17 cellular contexts compared by ENCODE assay signal in genomic region chr20:49043000-49043399, GRCh38. TPM values are rescaled to one million over a fixed set of nuclear protein-coding genes. Genes with fewer than 3 reads are reported as not detected.
DNase-seq lines count a peak whose midpoint lies in the region; ATAC-seq, FAIRE-seq and TF ChIP-seq lines count a peak whose summit lies in the region.
"Had no signal": no experiment of that assay in that cellular context is flagged by ENCODE, and none has a peak within 500 bp of the region (broad histone marks: within the 10 kb centered on the region; RNA-seq: fewer than 3 reads in every experiment).

No MANE protein-coding gene starts in this region.

- no peak overlapping the region for H3K4me3 Mint-ChIP-seq in activated CD8-positive, alpha-beta T cell treated with anti-CD3 and anti-CD28 coated beads for 36 hours

- H3K27me3 Mint-ChIP-seq in activated CD8-positive, alpha-beta T cell treated with anti-CD3 and anti-CD28 coated beads for 36 hours: no peaks in the 10 kb centered on the region

- H4K20me1 ChIP-seq in mammary epithelial cell (ENCODE audit: insufficient read depth, low read length): no peaks in the 10 kb centered on the region
- H4K20me1 ChIP-seq in keratinocyte (ENCODE audit: control insufficient read depth, extremely low read depth, insufficient read depth, low read length): peaks cover 2% of the 10 kb centered on the region

- H3K9me3 Mint-ChIP-seq in activated CD8-positive, alpha-beta T cell treated with anti-CD3 and anti-CD28 coated beads for 36 hours: no peaks in the 10 kb centered on the region

- no peaks in the 10 kb centered on the region for H3K9me3 ChIP-seq in mammary epithelial cell (replicated peaks; ENCODE audit: insufficient read depth, low read length)
- no peaks in the 10 kb centered on the region for H3K9me3 ChIP-seq in keratinocyte (ENCODE audit: control insufficient read depth, low read depth, low read length)
- H3K9me3 ChIP-seq: HAP-1, SJCRH30 had no signal

- H3K4me1 Mint-ChIP-seq in activated CD8-positive, alpha-beta T cell treated with anti-CD3 and anti-CD28 coated beads for 36 hours (ENCODE audit: low read depth): peaks cover 18% of the 10 kb centered on the region

- peaks cover 14% of the 10 kb centered on the region for H3K4me1 ChIP-seq in mammary epithelial cell (ENCODE audit: insufficient read depth, low read length)
- H3K4me1 ChIP-seq in keratinocyte (ENCODE audit: control insufficient read depth, extremely low read depth, insufficient read depth, low read length): peaks cover 16% of the 10 kb centered on the region
- H3K4me1 ChIP-seq: HAP-1, SJCRH30 had no signal

- H3K4me2 ChIP-seq in mammary epithelial cell (ENCODE audit: insufficient read depth, low read depth, low read length) (no peak overlapping the region), keratinocyte (ENCODE audit: control insufficient read depth, extremely low read depth, insufficient read depth, low read depth, low read length) (no peak overlapping the region)

- FAIRE-seq in keratinocyte (lab: Jason Lieb, UNC): no peak

- ATAC-seq in activated CD8-positive, alpha-beta T cell treated with anti-CD3 and anti-CD28 coated beads for 36 hours: no peak

- H3K4me3 ChIP-seq in mammary epithelial cell (replicated peaks in 1 of 3; ENCODE audit: insufficient read depth in 1 of 3, low read depth in 2 of 3, low read length in 3 of 3): no peak overlapping the region
- H3K4me3 ChIP-seq in keratinocyte (ENCODE audit: control insufficient read depth in 2 of 3, extremely low read depth in 1 of 3, insufficient read depth in 2 of 3, low read depth in 1 of 3, low read length in 3 of 3): no peak overlapping the region
- H3K4me3 ChIP-seq: HAP-1, SJCRH30 had no signal

- intact Hi-C loops in mammary epithelial cell (cut with micrococcal nuclease): loop anchor here (2.0 kb wide), 1 partner anchor 14 kb away; no protein-coding TSS in a partner anchor
- intact Hi-C loops in activated CD8-positive, alpha-beta T cell treated with anti-CD3 and anti-CD28 coated beads for 36 hours (cut with micrococcal nuclease): no loop called here

- H3K79me2 ChIP-seq in mammary epithelial cell (ENCODE audit: insufficient read depth, low read length): peaks cover 17% of the 10 kb centered on the region
- H3K79me2 ChIP-seq in keratinocyte (ENCODE audit: control insufficient read depth, insufficient read depth, low read length): peaks cover 17% of the 10 kb centered on the region

- H3K36me3 ChIP-seq in mammary epithelial cell (ENCODE audit: insufficient read depth, low read length) (no peaks in the 10 kb centered on the region), keratinocyte (ENCODE audit: control insufficient read depth in 2 of 2, extremely low read depth in 1 of 2, insufficient read depth in 2 of 2, low read length in 2 of 2) (no peaks in the 10 kb centered on the region)

- in situ Hi-C loops in mammary epithelial cell (cut with MboI; ENCODE audit: low sequenced_read_pairs in 2 of 2): no loop called here

- H2AFZ ChIP-seq in mammary epithelial cell (ENCODE audit: low read depth, low read length) (peak overlapping the region; percentile 23), keratinocyte (ENCODE audit: control insufficient read depth, low read length) (peak overlapping the region; percentile 45)

- no peak overlapping the region for H3K27ac Mint-ChIP-seq in activated CD8-positive, alpha-beta T cell treated with anti-CD3 and anti-CD28 coated beads for 36 hours

- CTCF ChIA-PET in mammary epithelial cell (lab: Charles Lee; ENCODE audit: low non-redundant PET): no interaction called here
- CTCF ChIA-PET in activated CD8-positive, alpha-beta T cell treated with anti-CD3 and anti-CD28 coated beads for 36 hours (lab: Charles Lee): no interaction called here

- WGBS in mammary epithelial cell (ENCODE audit: low coverage, missing lambda C conversion rate): 21% methylated on average over 5 of the region's 5 CpGs

- dilution Hi-C loops in mammary epithelial cell (cut with HindIII; ENCODE audit: low sequenced_read_pairs): no loop called here
- dilution Hi-C loops in keratinocyte (cut with MboI; ENCODE audit: extremely low pct_ligation_motif_present, low sequenced_read_pairs): no loop called here

- TF ChIP-seq CTCF in mammary epithelial cell (conservative IDR thresholded peaks at IDR 0.05 in 1 of 2, IDR thresholded peaks at IDR 0.05 in 1 of 2; ENCODE audit: extremely low read depth in 1 of 2, insufficient read depth in 1 of 2, low read depth in 1 of 2, low read length in 2 of 2) (no peak), keratinocyte (optimal IDR thresholded peaks at IDR 0.05 in 1 of 3, IDR thresholded peaks at IDR 0.05 in 1 of 3, conservative IDR thresholded peaks at IDR 0.05 in 1 of 3; ENCODE audit: extremely low read depth in 1 of 3, insufficient read depth in 2 of 3, low read length in 3 of 3) (no peak)
- TF ChIP-seq CTCF in activated CD8-positive, alpha-beta T cell treated with anti-CD3 and anti-CD28 coated beads for 36 hours (IDR thresholded peaks at IDR 0.05): no peak

- peaks cover 12% of the 10 kb centered on the region for H3K36me3 Mint-ChIP-seq in activated CD8-positive, alpha-beta T cell treated with anti-CD3 and anti-CD28 coated beads for 36 hours (ENCODE audit: low read depth)

- H3K27ac ChIP-seq in mammary epithelial cell (ENCODE audit: insufficient read depth, low read depth, low read length): no peak overlapping the region
- no peak overlapping the region for H3K27ac ChIP-seq in keratinocyte (ENCODE audit: control insufficient read depth, insufficient read depth, low read length)
- H3K27ac ChIP-seq: SJCRH30 had no signal

- H3K9ac ChIP-seq in mammary epithelial cell (ENCODE audit: insufficient read depth, low read length) (no peak overlapping the region), keratinocyte (ENCODE audit: control insufficient read depth, extremely low read depth, insufficient read depth, low read length) (no peak overlapping the region)

- DNase-seq in DMS79 treated with DMSO at 0.1 percent for 48 hours (lab: John Stamatoyannopoulos, UW) (peak; percentile 94), NCI-H2107 treated with DMSO at 0.1 percent for 48 hours (lab: John Stamatoyannopoulos, UW; ENCODE audit: unreplicated experiment) (peak; percentile 27), mammary epithelial cell (peak; percentile 81), keratinocyte (ENCODE audit: low read depth, low spot score) (no peak), activated T-cell treated with anti-CD3 and anti-CD28 coated beads for 4 hours (no peak), Kasumi-1 (lab: John Stamatoyannopoulos, UW) (no peak), DMS 273 treated with DMSO at 0.1 percent for 48 hours (lab: John Stamatoyannopoulos, UW) (no peak)
- DNase-seq in activated CD8-positive, alpha-beta T cell treated with anti-CD3 and anti-CD28 coated beads for 36 hours: no peak
- DNase-seq: C1 segment of cervical spinal cord, EL, KBM-7, NCI-H1436, NCI-H2081, NCI-H226, NCI-H524 treated with DMSO at 0.1 percent for 48 hours, SJCRH30 had no signal

- BruUV-seq in mammary epithelial cell (replicated peaks; lab: Mats Ljungman, UMichigan): no TSS peak

- H3K9me1 ChIP-seq in keratinocyte (ENCODE audit: control insufficient read depth, extremely low read depth, insufficient read depth, low read length): no peaks in the 10 kb centered on the region

- POLR2A ChIA-PET in activated CD8-positive, alpha-beta T cell treated with anti-CD3 and anti-CD28 coated beads for 36 hours (lab: Charles Lee): no interaction called here

- H3K27me3 ChIP-seq in mammary epithelial cell (ENCODE audit: insufficient read depth, low read length): no peaks in the 10 kb centered on the region
- no peaks in the 10 kb centered on the region for H3K27me3 ChIP-seq in keratinocyte (ENCODE audit: control insufficient read depth, extremely low read depth, insufficient read depth, low read length)
- H3K27me3 ChIP-seq: SJCRH30 had no signal

RNA-seq across cellular contexts. Expression of gene CSE1L, which starts 3.1 kb away (rescaled TPM):
- 100 to 1,000 TPM in 1 of 2 donors, 10 to 100 TPM in 1; 83.5 to 114 TPM for total RNA-seq in mammary epithelial cell
- polyA plus RNA-seq in mammary epithelial cell: 74.0 TPM
- polyA minus RNA-seq in mammary epithelial cell: 78.9 TPM
- 71.0 to 134 TPM (median 77.4 TPM) in 3 replicates for polyA plus RNA-seq in keratinocyte
- polyA plus RNA-seq in keratinocyte (2011; ENCODE audit: low read depth): 38.3 TPM
- 55.4 and 109 TPM in 2 replicates for polyA plus RNA-seq in keratinocyte (2011; cell fraction: cytosol; rRNA removed)
- polyA plus RNA-seq in keratinocyte (2011; cell fraction: nucleus; rRNA removed): 73.0 and 82.3 TPM in 2 replicates
- 43.4 and 93.6 TPM in 2 replicates for polyA plus RNA-seq in keratinocyte (2012; ENCODE audit: low replicate concordance)
- polyA minus RNA-seq in keratinocyte: 22.4 to 125 TPM (median 56.4 TPM) in 3 replicates
- 51.0 TPM for polyA minus RNA-seq in keratinocyte (2011; cell fraction: cytosol; rRNA and poly(A)+ RNA removed)
- polyA minus RNA-seq in keratinocyte (2011; cell fraction: nucleus; rRNA and poly(A)+ RNA removed): 37.4 and 76.2 TPM in 2 replicates
- total RNA-seq in activated CD8-positive, alpha-beta T cell treated with anti-CD3 and anti-CD28 coated beads for 36 hours: 100 to 1,000 TPM; 115 TPM

Comparison
In these comparisons a context has a peak if more than half of its experiments do, and no peak if none do; other contexts are left out.
1. DNase-seq: peak in DMS79 treated with DMSO at 0.1 percent for 48 hours (single experiment), NCI-H2107 treated with DMSO at 0.1 percent for 48 hours (single experiment) and mammary epithelial cell (single experiment); none in keratinocyte (single experiment), activated CD8-positive, alpha-beta T cell treated with anti-CD3 and anti-CD28 coated beads for 36 hours (single experiment), activated T-cell treated with anti-CD3 and anti-CD28 coated beads for 4 hours (single experiment), Kasumi-1 (0 of 2) and DMS 273 treated with DMSO at 0.1 percent for 48 hours (single experiment).